Comparison of ENCODE assay signal across 11 cellular contexts in the genomic region with DNA sequence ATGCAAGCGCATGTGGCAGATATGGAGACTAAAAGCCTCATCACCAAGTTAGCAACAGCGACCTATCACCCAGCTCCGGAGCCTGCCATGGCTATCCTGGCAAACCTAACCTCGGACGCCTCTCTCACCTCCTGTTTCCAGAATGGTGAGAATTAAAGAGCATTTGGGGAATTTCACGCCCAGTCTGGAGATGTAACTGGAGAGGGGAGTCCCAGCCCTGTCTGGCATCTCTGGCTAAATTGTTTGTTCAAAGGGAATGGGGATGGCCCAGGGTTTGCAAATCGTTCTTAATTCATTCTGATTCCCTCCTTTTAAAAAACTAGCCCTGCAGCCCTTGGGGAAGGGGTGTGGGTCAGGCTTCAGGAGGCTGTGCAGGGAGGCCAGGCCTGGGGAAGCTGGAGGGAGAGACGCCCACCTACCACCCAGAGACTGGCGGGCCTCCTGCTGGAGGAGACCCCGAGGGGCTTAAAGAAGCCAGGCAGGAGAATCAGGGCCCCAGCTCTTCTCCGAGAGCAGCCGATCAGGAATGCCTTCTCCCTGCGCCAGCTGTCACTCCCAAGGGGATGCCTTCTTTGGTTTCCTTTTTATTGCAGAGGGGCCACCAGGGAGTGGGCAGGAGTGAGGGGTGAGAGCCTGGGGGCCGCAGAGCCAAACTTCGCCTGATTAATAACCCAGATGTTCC. TPM values are rescaled to one million over a fixed set of nuclear protein-coding genes. Genes with fewer than 3 reads are reported as not detected.
A peak's percentile ranks its signal among the peaks of the same experiment; 100 is the strongest.
DNase-seq lines count a peak whose midpoint lies in the region; ATAC-seq and TF ChIP-seq lines count a peak whose summit lies in the region.
"Had no signal": no experiment of that assay in that cellular context is flagged by ENCODE, and none has a peak within 500 bp of the region (broad histone marks: within the 10 kb centered on the region; RNA-seq: fewer than 3 reads in every experiment).

No MANE protein-coding gene starts in this region.

- H3K4me1 ChIP-seq in HUES6 (ENCODE audit: control insufficient read depth, insufficient read depth, low read length) (peaks cover 50% of the 10 kb centered on the region), mesendoderm (ENCODE audit: control insufficient read depth, low read depth, low read length) (peaks cover 20% of the 10 kb centered on the region), subcutaneous abdominal adipose tissue (ENCODE audit: control insufficient read depth in 5 of 5, insufficient read depth in 5 of 5, low read length in 5 of 5) (peaks cover 7 to 50% (median 42%) of the 10 kb centered on the region in 5 donors)

- H3K4me2 ChIP-seq in mesendoderm (ENCODE audit: low read length), result peak overlapping the region; percentile 72

- in situ Hi-C loops in astrocyte of the cerebellum (cut with HindIII; ENCODE audit: low sequenced_read_pairs), result no loop called here

- H3K27me3 ChIP-seq in HUES6 (ENCODE audit: control insufficient read depth, insufficient read depth, low read length), result peaks cover 16% of the 10 kb centered on the region
- H3K27me3 ChIP-seq in mesendoderm (ENCODE audit: insufficient read depth, low read length, poor library complexity), result no peaks in the 10 kb centered on the region
- peaks cover 0 to 6% (median 0%) of the 10 kb centered on the region in 5 donors for H3K27me3 ChIP-seq in subcutaneous abdominal adipose tissue (ENCODE audit: control insufficient read depth in 5 of 5, insufficient read depth in 4 of 5, low read length in 5 of 5)

- peak overlapping the region; percentile 80 for H3K4me3 ChIP-seq in HUES6 (ENCODE audit: low read depth, low read length)
- H3K4me3 ChIP-seq in astrocyte of the cerebellum (ENCODE audit: low read depth, low read length), result peak overlapping the region; percentile 67
- H3K4me3 ChIP-seq in mesendoderm (ENCODE audit: low read length), result peak overlapping the region; percentile 13
- H3K4me3 ChIP-seq in subcutaneous abdominal adipose tissue (ENCODE audit: low read depth in 1 of 5, low read length in 5 of 5), result peak overlapping the region; percentile 44 to 68 (median 60)

- peak overlapping the region; percentile 54 for H2BK120ac ChIP-seq in mesendoderm (ENCODE audit: low read depth, low read length)

- no peak overlapping the region for H4K5ac ChIP-seq in mesendoderm (ENCODE audit: low read length)

- H4K8ac ChIP-seq in mesendoderm (ENCODE audit: low read depth, low read length), result no peak overlapping the region

- H3K27ac ChIP-seq in HUES6 (ENCODE audit: low read depth, low read length), result peak overlapping the region; percentile 74
- H3K27ac ChIP-seq in mesendoderm (ENCODE audit: low read depth, low read length), result peak overlapping the region; percentile 91
- H3K27ac ChIP-seq in subcutaneous abdominal adipose tissue (ENCODE audit: low read depth, low read length), result peak overlapping the region; percentile 65

- no peaks in the 10 kb centered on the region for H3K9me3 ChIP-seq in HUES6 (ENCODE audit: control insufficient read depth, insufficient read depth, low read depth, low read length)
- no peaks in the 10 kb centered on the region for H3K9me3 ChIP-seq in subcutaneous abdominal adipose tissue (ENCODE audit: control insufficient read depth in 5 of 5, low read length in 5 of 5)

- peak overlapping the region; percentile 91 for H3K56ac ChIP-seq in mesendoderm (ENCODE audit: low read length)

- peaks cover 34% of the 10 kb centered on the region for H3K79me2 ChIP-seq in mesendoderm (ENCODE audit: control insufficient read depth, insufficient read depth, low read length)

- peak overlapping the region; percentile 48 for H3K23ac ChIP-seq in mesendoderm (ENCODE audit: low read length)

- no CpG with 5 or more reads among the region's 15 CpGs for WGBS in mesendoderm (ENCODE audit: extremely low coverage, insufficient coverage, low lambda C conversion rate)

- H3K36me3 ChIP-seq in HUES6 (ENCODE audit: control insufficient read depth, insufficient read depth, low read length) (peaks cover 4% of the 10 kb centered on the region; the same call in 1 of the 2 replicates), mesendoderm (ENCODE audit: control insufficient read depth, insufficient read depth, low read length) (no peaks in the 10 kb centered on the region), subcutaneous abdominal adipose tissue (ENCODE audit: control insufficient read depth in 5 of 5, insufficient read depth in 5 of 5, low read length in 5 of 5) (no peaks in the 10 kb centered on the region)

- DNase-seq in astrocyte of the cerebellum (ENCODE audit: low read depth), result no peak
- DNase-seq in mesendoderm, result peak; percentile 98
- no peak for DNase-seq in HT-29 (ENCODE audit: low spot score)
- DNase-seq in stimulated activated CD4-positive, alpha-beta T cell treated with anti-CD3 and anti-CD28 coated beads, Interleukin-1b, Interleukin-23, amount 100 ng/mL, for 48 hours, result no peak
- no peak for DNase-seq in NAMALWA (ENCODE audit: low spot score)
- DNase-seq: NCI-H2029 treated with DMSO at 0.1 percent for 48 hours, SIG-M5 had no signal

- H3K79me1 ChIP-seq in mesendoderm (ENCODE audit: low read length), result peaks cover 5% of the 10 kb centered on the region

- peak overlapping the region; percentile 68 for H2AK5ac ChIP-seq in mesendoderm (ENCODE audit: low read length)

- peak overlapping the region; percentile 97 for H3K4ac ChIP-seq in mesendoderm (ENCODE audit: low read depth, low read length)

- H2BK5ac ChIP-seq in mesendoderm (ENCODE audit: low read length), result peak overlapping the region; percentile 98

- peak overlapping the region; percentile 94 for H3K18ac ChIP-seq in mesendoderm (ENCODE audit: low read length)

- no peak for ATAC-seq in GM21576 (IDR thresholded peaks at IDR 0.05; ENCODE audit: unreplicated experiment)

- no peak for TF ChIP-seq CTCF in astrocyte of the cerebellum (IDR thresholded peaks at IDR 0.05; ENCODE audit: low read depth, low read length, missing control alignments)

- peak overlapping the region; percentile 63 for H3K9ac ChIP-seq in HUES6 (ENCODE audit: low read length)
- peak overlapping the region; percentile 92 for H3K9ac ChIP-seq in mesendoderm (ENCODE audit: low read length)
- H3K9ac ChIP-seq in subcutaneous abdominal adipose tissue (ENCODE audit: low read length in 5 of 5), result peak overlapping the region in 3 of 5 donors; percentile 39 to 69 (median 63)

- no peak overlapping the region for H2BK15ac ChIP-seq in mesendoderm (replicated peaks; ENCODE audit: low read depth)

RNA-seq across cellular contexts. Expression of a gene that starts 1.0 kb away (rescaled TPM):
- polyA plus RNA-seq in mesendoderm (2013, experiment 1 of 2), result 23.5 TPM
- 21.5 TPM for polyA plus RNA-seq in mesendoderm (2013, experiment 2 of 2)
- 0.43 TPM in 1 of 2 replicates, not detected in the other for total RNA-seq in HT-29 (2014; rRNA removed; shearing (Covaris generic))
- total RNA-seq: activated CD8-positive, alpha-beta memory T cell treated with anti-CD3 and anti-CD28 coated beads for 36 hours had no signal

Comparison
In these comparisons a context has a peak if more than half of its experiments do, and no peak if none do; other contexts are left out.
1. H3K4me3 ChIP-seq: peak in every context shown above with its lines; median percentile 80 in HUES6; 67 in astrocyte of the cerebellum; 60 in subcutaneous abdominal adipose tissue; 13 in mesendoderm.